Comparison of ENCODE assay signal across 13 cellular contexts in genomic region chr19:34176581-34176980, GRCh38. TPM values are rescaled to one million over a fixed set of nuclear protein-coding genes. Genes with fewer than 3 reads are reported as not detected.
DNase-seq lines count a peak whose midpoint lies in the region; ATAC-seq, FAIRE-seq and TF ChIP-seq lines count a peak whose summit lies in the region.
"Had no signal": no experiment of that assay in that cellular context is flagged by ENCODE, and none has a peak within 500 bp of the region (broad histone marks: within the 10 kb centered on the region; RNA-seq: fewer than 3 reads in every experiment).

No MANE protein-coding gene starts in this region.

- H3K4me3 ChIP-seq in CD4-positive, CD25-positive, alpha-beta regulatory T cell (ENCODE audit: low read depth, low read length), result peak overlapping the region; percentile 89
- no peak overlapping the region for H3K4me3 ChIP-seq in HEK293 (ENCODE audit: low read depth, low read length)
- H3K4me3 ChIP-seq in GM12878, result peak overlapping the region; percentile 42
- no peak overlapping the region for H3K4me3 ChIP-seq in colonic mucosa
- no peak overlapping the region for H3K4me3 ChIP-seq in MG63

- RAD21 ChIA-PET in GM12878 (lab: Charles Lee; ENCODE audit: unreplicated experiment), result interaction anchor here (1.6 to 3.1 kb wide), 2 partner anchors 12 to 134 kb away, joined by 3 to 11 read pairs; no protein-coding TSS in a partner anchor

- H3K27me3 Mint-ChIP-seq in CD4-positive, CD25-positive, alpha-beta regulatory T cell, result no peaks in the 10 kb centered on the region
- no peaks in the 10 kb centered on the region for H3K27me3 Mint-ChIP-seq in natural killer cell treated with Interleukin-12 subunit alpha and Interleukin-12 subunit beta and Interleukin-15 and Interleukin-18, amount 100 ng/mL, for 72 hours

- H3K27me3 ChIP-seq in CD4-positive, CD25-positive, alpha-beta regulatory T cell (ENCODE audit: control insufficient read depth, insufficient read depth, low read length), result no peaks in the 10 kb centered on the region
- no peaks in the 10 kb centered on the region for H3K27me3 ChIP-seq in GM12878 (replicated peaks in 1 of 2; ENCODE audit: control insufficient read depth in 2 of 2, insufficient read depth in 2 of 2, low read length in 1 of 2)
- no peaks in the 10 kb centered on the region for H3K27me3 ChIP-seq in colonic mucosa
- no peaks in the 10 kb centered on the region for H3K27me3 ChIP-seq in MG63
- H3K27me3 ChIP-seq: foreskin keratinocyte had no signal

- peaks cover 39 to 83% (median 65%) of the 10 kb centered on the region in 4 donors for H3K4me1 Mint-ChIP-seq in CD4-positive, CD25-positive, alpha-beta regulatory T cell
- peaks cover 47 to 63% of the 10 kb centered on the region in 2 donors for H3K4me1 Mint-ChIP-seq in natural killer cell treated with Interleukin-12 subunit alpha and Interleukin-12 subunit beta and Interleukin-15 and Interleukin-18, amount 100 ng/mL, for 72 hours (ENCODE audit: low read depth in 2 of 2)

- POLR2A ChIA-PET in HEK293 (lab: Yijun Ruan, JAX) (no interaction called here), GM12878 (lab: Charles Lee) (interaction anchor here (1.0 to 2.0 kb wide), 2 partner anchors 12 to 16 kb away, joined by 5 to 7 read pairs; no protein-coding TSS in a partner anchor)

- no peak for ATAC-seq in CD4-positive, CD25-positive, alpha-beta regulatory T cell (ENCODE audit: low read depth in 2 of 2)
- no peak for ATAC-seq in GM12878
- no peak for ATAC-seq in natural killer cell treated with Interleukin-12 subunit alpha and Interleukin-12 subunit beta and Interleukin-15 and Interleukin-18, amount 100 ng/mL, for 72 hours
- ATAC-seq: foreskin keratinocyte had no signal

- TF ChIP-seq RAD21 in GM12878 (IDR thresholded peaks at IDR 0.05; ENCODE audit: insufficient read depth, low read depth, low read length), result no peak

- H3K27ac ChIP-seq in CD4-positive, CD25-positive, alpha-beta regulatory T cell (ENCODE audit: insufficient read depth, low read length, poor library complexity, severe bottlenecking), result no peak overlapping the region
- H3K27ac ChIP-seq in HEK293 (ENCODE audit: extremely low read depth, low read depth, low read length), result no peak overlapping the region
- H3K27ac ChIP-seq in GM12878 (ENCODE audit: control insufficient read depth, insufficient read depth), result no peak overlapping the region
- H3K27ac ChIP-seq in colonic mucosa, result no peak overlapping the region
- H3K27ac ChIP-seq: foreskin keratinocyte, HL-60 had no signal

- no peak for TF ChIP-seq CTCF in HEK293 (tag by site-specific recombination; IDR thresholded peaks at IDR 0.05)
- TF ChIP-seq CTCF in GM12878 (IDR thresholded peaks at IDR 0.05 in 2 of 3, conservative IDR thresholded peaks at IDR 0.05 in 1 of 3; ENCODE audit: control insufficient read depth in 2 of 3, extremely low read depth in 1 of 3, insufficient read depth in 1 of 3, low read depth in 3 of 3, low read length in 3 of 3), result no peak
- TF ChIP-seq CTCF in colonic mucosa (IDR thresholded peaks at IDR 0.05), result no peak

- peaks cover 22% of the 10 kb centered on the region for H3K36me3 Mint-ChIP-seq in CD4-positive, CD25-positive, alpha-beta regulatory T cell
- H3K36me3 Mint-ChIP-seq in natural killer cell treated with Interleukin-12 subunit alpha and Interleukin-12 subunit beta and Interleukin-15 and Interleukin-18, amount 100 ng/mL, for 72 hours, result peaks cover 27% of the 10 kb centered on the region

- H3K9me3 Mint-ChIP-seq in CD4-positive, CD25-positive, alpha-beta regulatory T cell, result no peaks in the 10 kb centered on the region
- no peaks in the 10 kb centered on the region for H3K9me3 Mint-ChIP-seq in natural killer cell treated with Interleukin-12 subunit alpha and Interleukin-12 subunit beta and Interleukin-15 and Interleukin-18, amount 100 ng/mL, for 72 hours

- peaks cover 86% of the 10 kb centered on the region for H3K4me1 ChIP-seq in CD4-positive, CD25-positive, alpha-beta regulatory T cell (ENCODE audit: control insufficient read depth, insufficient read depth, low read length, poor library complexity, severe bottlenecking)
- peaks cover 70% of the 10 kb centered on the region for H3K4me1 ChIP-seq in HEK293 (ENCODE audit: control insufficient read depth, insufficient read depth, low read length)
- H3K4me1 ChIP-seq in GM12878 (ENCODE audit: control insufficient read depth, insufficient read depth, low read length), result peaks cover 5% of the 10 kb centered on the region
- peaks cover 29% of the 10 kb centered on the region for H3K4me1 ChIP-seq in colonic mucosa

- TF ChIP-seq POLR2A in GM12878 (IDR thresholded peaks at IDR 0.05; ENCODE audit: low read depth, low read length), result no peak

- H2AFZ ChIP-seq in GM12878 (ENCODE audit: control insufficient read depth, low read depth, low read length), result no peak overlapping the region

- H3K4me2 ChIP-seq in GM12878 (ENCODE audit: control insufficient read depth, insufficient read depth), result peak overlapping the region; percentile 43

- peak overlapping the region; percentile 2 for H3K9ac ChIP-seq in GM12878 (ENCODE audit: control insufficient read depth, insufficient read depth, low read length)
- H3K9ac ChIP-seq in colonic mucosa (ENCODE audit: low read depth in 2 of 2, low read length in 2 of 2), result no peak overlapping the region

- no TSS peak for BruUV-seq in GM12878 (replicated peaks; lab: Mats Ljungman, UMichigan)

- H3K79me2 ChIP-seq in GM12878 (ENCODE audit: control insufficient read depth, insufficient read depth, low read length), result peaks cover 99% of the 10 kb centered on the region

- no peak overlapping the region for H3K27ac Mint-ChIP-seq in CD4-positive, CD25-positive, alpha-beta regulatory T cell
- H3K27ac Mint-ChIP-seq in natural killer cell treated with Interleukin-12 subunit alpha and Interleukin-12 subunit beta and Interleukin-15 and Interleukin-18, amount 100 ng/mL, for 72 hours, result peak overlapping the region; percentile 29 to 48

- CTCF ChIA-PET in HEK293 (lab: Yijun Ruan, JAX), result interaction anchor here (0.5 to 3.0 kb wide), 11 partner anchors 9 to 399 kb away, joined by 3 to 10 read pairs (median 3); no protein-coding TSS in a partner anchor
- CTCF ChIA-PET in GM12878 (lab: Yijun Ruan, JAX), result interaction anchor here (1.0 to 3.9 kb wide), 3 partner anchors 34 to 50 kb away, joined by 3 to 20 read pairs (median 4); no protein-coding TSS in a partner anchor

- DNase-seq in CD4-positive, CD25-positive, alpha-beta regulatory T cell, result no peak
- DNase-seq in GM12878 (ENCODE audit: low read depth, low spot score) (no peak), NCI-H524 treated with DMSO at 0.1 percent for 48 hours (lab: John Stamatoyannopoulos, UW) (no peak), colonic mucosa (no peak), AG08396 (ENCODE audit: low spot score) (no peak), MG63 (no peak)
- no peak for DNase-seq in natural killer cell treated with Interleukin-12 subunit alpha and Interleukin-12 subunit beta and Interleukin-15 and Interleukin-18, amount 100 ng/mL, for 72 hours (ENCODE audit: low spot score)
- DNase-seq: Calu3; foreskin keratinocyte; stimulated activated CD4-positive, alpha-beta T cell treated with anti-CD3 and anti-CD28 coated beads, Interleukin-4, amount 100 ng/mL, for 1 hour; T-helper 9 cell had no signal

- TF ChIP-seq EP300 in GM12878 (IDR thresholded peaks at IDR 0.05; ENCODE audit: borderline replicate concordance in 1 of 2, control insufficient read depth in 1 of 2, low read depth in 2 of 2, low read length in 2 of 2), result no peak

- peak overlapping the region; percentile 81 to 98 (median 89) for H3K4me3 Mint-ChIP-seq in CD4-positive, CD25-positive, alpha-beta regulatory T cell
- peak overlapping the region; percentile 70 for H3K4me3 Mint-ChIP-seq in natural killer cell treated with Interleukin-12 subunit alpha and Interleukin-12 subunit beta and Interleukin-15 and Interleukin-18, amount 100 ng/mL, for 72 hours

- in situ Hi-C loops in GM12878 (cut with MboI), result no loop called here

- peaks cover 18% of the 10 kb centered on the region for H3K36me3 ChIP-seq in CD4-positive, CD25-positive, alpha-beta regulatory T cell (ENCODE audit: control insufficient read depth, insufficient read depth, low read length)
- H3K36me3 ChIP-seq in HEK293 (ENCODE audit: control insufficient read depth in 2 of 2, insufficient read depth in 1 of 2, low read length in 2 of 2) (peaks cover 14 to 49% of the 10 kb centered on the region in 2 experiments), GM12878 (ENCODE audit: control insufficient read depth in 2 of 2, insufficient read depth in 2 of 2, low read length in 1 of 2) (peaks cover 0 to 3% of the 10 kb centered on the region in 2 experiments; a peak in 2 of 4 replicates), colonic mucosa (no peaks in the 10 kb centered on the region), MG63 (peaks cover 49% of the 10 kb centered on the region)

- WGBS in GM12878 (ENCODE audit: insufficient coverage, insufficient replicate concordance, low lambda C conversion rate, missing lambda C conversion rate), result 4% methylated on average over 3 of the region's 3 CpGs

- H4K20me1 ChIP-seq in GM12878 (ENCODE audit: control insufficient read depth, insufficient read depth), result no peaks in the 10 kb centered on the region

- no peaks in the 10 kb centered on the region for H3K9me3 ChIP-seq in CD4-positive, CD25-positive, alpha-beta regulatory T cell (ENCODE audit: control insufficient read depth in 2 of 2, low read length in 2 of 2)
- H3K9me3 ChIP-seq in HEK293 (ENCODE audit: control insufficient read depth, insufficient read depth, low read depth, low read length) (no peaks in the 10 kb centered on the region), GM12878 (replicated peaks; ENCODE audit: control insufficient read depth, insufficient read depth, low read length) (no peaks in the 10 kb centered on the region), colonic mucosa (no peaks in the 10 kb centered on the region), MG63 (no peaks in the 10 kb centered on the region)

- SMC1A ChIA-PET in GM12878 (lab: Charles Lee; ENCODE audit: uncharacterized antibody, unreplicated experiment), result interaction anchor here (0.6 to 2.8 kb wide), 7 partner anchors 8 to 317 kb away, joined by 3 to 21 read pairs (median 4); no protein-coding TSS in a partner anchor

- no peak for FAIRE-seq in GM12878 (lab: Jason Lieb, UNC)

- intact Hi-C loops in GM12878 (cut with micrococcal nuclease; ENCODE audit: unreplicated experiment), result no loop called here
- intact Hi-C loops in colonic mucosa (cut with DNase I), result no loop called here

RNA-seq across cellular contexts. Expression of gene LSM14A, which starts 4.3 kb away (rescaled TPM):
- total RNA-seq in CD4-positive, CD25-positive, alpha-beta regulatory T cell, result 162 TPM
- polyA plus RNA-seq in CD4-positive, CD25-positive, alpha-beta regulatory T cell, result 100 to 1,000 TPM; 133 to 175 (median 147) TPM
- total RNA-seq in GM12878 (2013; cell fraction: nucleolus; rRNA removed), result 121 and 123 TPM in 2 replicates
- total RNA-seq in GM12878 (2014; rRNA removed) (59.9 and 78.5 TPM in 2 replicates), GM12878 (2014; rRNA removed; fragmentation: Illumina TruSeq; extraction: Trizol) (86.0 and 94.1 TPM in 2 replicates), GM12878 (2021) (78.2 and 89.5 TPM in 2 replicates), colonic mucosa (100 to 1,000 TPM in 1 of 2 donors, 10 to 100 TPM in 1; 80.5 to 105 TPM)
- 48.0 TPM for polyA plus RNA-seq in GM12878 (2011; ENCODE audit: low read depth)
- polyA plus RNA-seq in GM12878 (2011; rRNA removed) (131 and 153 TPM in 2 replicates), GM12878 (2014; fragmentation: Illumina TruSeq; extraction: Trizol) (85.8 and 106 TPM in 2 replicates), GM12878 (2014; fragmentation: Nextera tagmentation; extraction: Ambion mirVana) (10 to 100 TPM; 21.9 to 31.1 TPM), GM12878 (2014; rRNA removed) (193 and 198 TPM in 2 replicates), GM12878 (2016; fragmentation: Nextera tagmentation; extraction: Ambion mirVana) (10 to 100 TPM; 93.0 to 100.0 TPM)
- polyA plus RNA-seq in GM12878 (2011; cell fraction: cytosol; rRNA removed), result 126 and 140 TPM in 2 replicates
- polyA plus RNA-seq in GM12878 (2011; cell fraction: nucleus; rRNA removed), result 58.4 and 80.7 TPM in 2 replicates
- 92.8 and 111 TPM in 2 replicates for polyA plus RNA-seq in GM12878 (2012)
- polyA minus RNA-seq in GM12878 (2011; rRNA and poly(A)+ RNA removed), result 151 and 214 TPM in 2 replicates
- polyA minus RNA-seq in GM12878 (2011; cell fraction: cytosol; rRNA and poly(A)+ RNA removed), result 48.6 and 58.8 TPM in 2 replicates
- polyA minus RNA-seq in GM12878 (2011; cell fraction: nucleus; rRNA and poly(A)+ RNA removed), result 81.7 and 156 TPM in 2 replicates
- total RNA-seq in natural killer cell treated with Interleukin-12 subunit alpha and Interleukin-12 subunit beta and Interleukin-15 and Interleukin-18, amount 100 ng/mL, for 72 hours, result 100 to 1,000 TPM; 119 to 135 TPM
- 54.8 and 70.6 TPM in 2 replicates for total RNA-seq in MG63 (2014; rRNA removed; shearing (Covaris generic); ENCODE audit: low replicate concordance)

Comparison
In these comparisons a context has a peak if more than half of its experiments do, and no peak if none do; other contexts are left out.
1. H3K4me3 ChIP-seq: peak in CD4-positive, CD25-positive, alpha-beta regulatory T cell (single experiment) and GM12878 (single experiment); none in HEK293 (single experiment), colonic mucosa (single experiment) and MG63 (single experiment).
2. H3K27ac Mint-ChIP-seq: peak in natural killer cell treated with Interleukin-12 subunit alpha and Interleukin-12 subunit beta and Interleukin-15 and Interleukin-18, amount 100 ng/mL, for 72 hours (2 of 2); none in CD4-positive, CD25-positive, alpha-beta regulatory T cell (0 of 3).